Comparison of ENCODE assay signal across 8 cellular contexts in the genomic region with DNA sequence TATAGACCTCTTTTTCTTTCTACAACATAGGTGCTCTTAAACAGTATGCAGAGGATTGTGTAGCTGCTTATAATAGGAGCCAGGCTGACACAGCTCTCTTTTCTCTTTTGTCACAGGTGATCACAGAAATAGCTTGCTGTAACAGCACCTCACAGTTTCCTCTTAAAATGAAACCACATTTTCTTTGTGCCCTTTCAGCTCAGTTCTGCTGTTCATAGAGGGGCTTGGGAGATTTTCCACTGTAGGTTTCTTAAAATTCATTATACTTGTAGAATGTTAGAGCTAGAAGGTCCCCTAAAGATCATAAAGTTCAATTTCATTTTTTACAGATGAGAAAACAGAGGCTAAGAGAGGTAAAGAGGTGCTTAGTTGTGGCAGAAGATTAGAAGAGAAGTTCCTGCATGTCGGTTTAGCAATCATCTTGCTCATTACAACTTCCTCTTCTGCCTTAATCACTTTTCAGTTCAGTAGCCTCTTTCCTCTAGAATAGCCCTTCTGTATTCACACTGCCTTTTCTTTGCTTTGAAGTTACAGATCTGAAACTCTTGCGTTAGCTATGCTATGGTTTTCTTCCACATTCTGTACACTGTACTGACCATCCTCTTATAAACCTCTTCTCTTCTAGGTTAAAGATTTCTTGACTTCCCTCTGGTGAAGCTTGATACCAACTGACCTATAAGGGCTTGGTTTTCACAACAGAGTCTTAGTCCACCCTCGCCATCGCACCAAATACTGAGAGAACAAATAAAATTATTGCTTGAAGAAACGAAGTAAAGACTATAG. TPM values are rescaled to one million over a fixed set of nuclear protein-coding genes. Genes with fewer than 3 reads are reported as not detected.
A peak's percentile ranks its signal among the peaks of the same experiment; 100 is the strongest.
DNase-seq lines count a peak whose midpoint lies in the region; ATAC-seq and TF ChIP-seq lines count a peak whose summit lies in the region.
"Had no signal": no experiment of that assay in that cellular context is flagged by ENCODE, and none has a peak within 500 bp of the region (broad histone marks: within the 10 kb centered on the region; RNA-seq: fewer than 3 reads in every experiment).

No MANE protein-coding gene starts in this region.

- H3K9me3 ChIP-seq in Peyer's patch: no peaks in the 10 kb centered on the region
- no peaks in the 10 kb centered on the region for H3K9me3 ChIP-seq in neutrophil
- H3K9me3 ChIP-seq in ovary: no peaks in the 10 kb centered on the region

- intact Hi-C loops in ovary (cut with DNase I): no loop called here

- WGBS in ovary, 3 donors: 69 to 79% (median 75%) methylated on average over 5 of the region's 5 CpGs

- peaks cover 0 to 6% (median 0%) of the 10 kb centered on the region in 3 donors for H3K36me3 ChIP-seq in Peyer's patch
- H3K36me3 ChIP-seq in neutrophil: no peaks in the 10 kb centered on the region
- no peaks in the 10 kb centered on the region for H3K36me3 ChIP-seq in ovary

- peak; percentile 27 for TF ChIP-seq POLR2A in GM19099 (IDR thresholded peaks at IDR 0.05; ENCODE audit: extremely low read depth, insufficient read length, low read depth)
- no peak for TF ChIP-seq POLR2A in Peyer's patch (IDR thresholded peaks at IDR 0.05)
- no peak for TF ChIP-seq POLR2A in ovary (IDR thresholded peaks at IDR 0.05)

- H3K4me1 ChIP-seq in Peyer's patch (peaks cover 0 to 13% (median 6%) of the 10 kb centered on the region in 4 donors), neutrophil (ENCODE audit: control insufficient read depth in 1 of 2, insufficient read depth in 1 of 2, low read depth in 1 of 2, low read length in 1 of 2) (peaks cover 90 to 92% of the 10 kb centered on the region in 2 experiments), ovary (ENCODE audit: insufficient read depth) (no peaks in the 10 kb centered on the region)

- H3K27me3 ChIP-seq in Peyer's patch: no peaks in the 10 kb centered on the region
- no peaks in the 10 kb centered on the region for H3K27me3 ChIP-seq in neutrophil
- H3K27me3 ChIP-seq in ovary: no peaks in the 10 kb centered on the region
- H3K27me3 ChIP-seq: heart left ventricle had no signal

- no peak overlapping the region for H3K4me3 ChIP-seq in Peyer's patch
- peak overlapping the region; percentile 51 to 53 for H3K4me3 ChIP-seq in neutrophil (ENCODE audit: low read depth in 1 of 2, low read length in 1 of 2)
- no peak overlapping the region for H3K4me3 ChIP-seq in ovary

- H3K27ac ChIP-seq in Peyer's patch (peak overlapping the region; percentile 29 to 65 (median 53)), neutrophil (peak overlapping the region; percentile 91), ovary (no peak overlapping the region)

- TF ChIP-seq CTCF in Peyer's patch (IDR thresholded peaks at IDR 0.05): no peak
- no peak for TF ChIP-seq CTCF in neutrophil (IDR thresholded peaks at IDR 0.05)
- TF ChIP-seq CTCF in ovary (IDR thresholded peaks at IDR 0.05): no peak

- TF ChIP-seq EP300 in ovary (IDR thresholded peaks at IDR 0.05): no peak

- DNase-seq in Peyer's patch: peak in 1 of 3 donors; percentile 54
- no peak for DNase-seq in ovary
- no peak for DNase-seq in NCI-H2227 treated with DMSO at 0.1 percent for 48 hours (lab: John Stamatoyannopoulos, UW)
- DNase-seq in nucleus accumbens (lab: John Stamatoyannopoulos, UW): no peak
- DNase-seq: heart left ventricle had no signal

- peak; percentile 44 for ATAC-seq in HG02885 (IDR thresholded peaks at IDR 0.05; ENCODE audit: poor library complexity, unreplicated experiment)

RNA-seq across cellular contexts. Expression of gene C21orf91, which starts 35.1 kb away (rescaled TPM):
- total RNA-seq in Peyer's patch (1 to 10 TPM; 4.2 to 7.1 (median 5.7) TPM), ovary (10 to 100 TPM in 5 of 7 donors, 1 to 10 TPM in 2; 7.4 to 19.2 (median 15.7) TPM)
- polyA plus RNA-seq in ovary: 1 to 10 TPM; 5.3 to 8.4 TPM

Comparison
In these comparisons a context has a peak if more than half of its experiments do, and no peak if none do; other contexts are left out.
1. H3K27ac ChIP-seq: peak in Peyer's patch (4 of 4) and neutrophil (single experiment); none in ovary (0 of 2).
2. H3K4me3 ChIP-seq: peak in neutrophil (2 of 2); none in Peyer's patch (0 of 4) and ovary (single experiment).